16 cellular contexts compared by ENCODE assay signal in genomic region chr1:3248416-3249141, GRCh38.
"Had no signal": no experiment of that assay in that cellular context is flagged by ENCODE, and none has a peak within 500 bp of the region (broad histone marks: within the 10 kb centered on the region; RNA-seq: fewer than 3 reads in every experiment).

No MANE protein-coding gene starts in this region.

- H3K9me3 Mint-ChIP-seq: activated CD4-positive, alpha-beta T cell treated with anti-CD3 and anti-CD28 coated beads, Interleukin-2, amount 10 ng/mL, durations not matched to agents 24 days and 14 days; activated naive CD4-positive, alpha-beta T cell treated with anti-CD3 and anti-CD28 coated beads, Interleukin-2, amount 50 U/mL, for 72 hours; central memory CD8-positive, alpha-beta T cell; naive thymus-derived CD8-positive, alpha-beta T cell; stimulated activated memory B cell treated with anti-CD40 and anti-IgM and Interleukin-4, amounts not matched to agents 10 μg/mL and 1 μg/mL and 100 μg/mL, for 72 hours had no signal

- H3K36me3 ChIP-seq: brain microvascular endothelial cell, left lung, tibial nerve had no signal

- H3K36me3 Mint-ChIP-seq: activated naive CD4-positive, alpha-beta T cell treated with anti-CD3 and anti-CD28 coated beads, Interleukin-2, amount 50 U/mL, for 72 hours; naive thymus-derived CD8-positive, alpha-beta T cell; stimulated activated memory B cell treated with anti-CD40 and anti-IgM and Interleukin-4, amounts not matched to agents 10 μg/mL and 1 μg/mL and 100 μg/mL, for 72 hours had no signal

- H3K4me1 Mint-ChIP-seq: activated CD4-positive, alpha-beta T cell treated with anti-CD3 and anti-CD28 coated beads, Interleukin-2, amount 10 ng/mL, durations not matched to agents 24 days and 14 days; central memory CD8-positive, alpha-beta T cell; naive thymus-derived CD8-positive, alpha-beta T cell; stimulated activated memory B cell treated with anti-CD40 and anti-IgM and Interleukin-4, amounts not matched to agents 10 μg/mL and 1 μg/mL and 100 μg/mL, for 72 hours had no signal

- H3K27ac Mint-ChIP-seq: activated CD4-positive, alpha-beta T cell treated with anti-CD3 and anti-CD28 coated beads, Interleukin-2, amount 10 ng/mL, durations not matched to agents 24 days and 14 days; activated CD8-positive, alpha-beta T cell treated with anti-CD3 and anti-CD28 coated beads, Interleukin-2, amount 10 ng/mL, durations not matched to agents 7 days and 5 days; activated naive CD4-positive, alpha-beta T cell treated with anti-CD3 and anti-CD28 coated beads, Interleukin-2, amount 50 U/mL, for 72 hours; stimulated activated memory B cell treated with anti-CD40 and anti-IgM and Interleukin-4, amounts not matched to agents 10 μg/mL and 1 μg/mL and 100 μg/mL, for 72 hours had no signal

- H3K9me3 ChIP-seq: left lung, mucosa of descending colon, tibial nerve had no signal

- H3K4me3 ChIP-seq: left lung, mucosa of descending colon, tibial nerve had no signal

- H3K4me1 ChIP-seq: left lung had no signal

- DNase-seq: activated CD4-positive, alpha-beta T cell treated with anti-CD3 and anti-CD28 coated beads, Interleukin-2, amount 10 ng/mL, durations not matched to agents 24 days and 14 days; activated CD4-positive, CD25-positive, alpha-beta regulatory T cell; activated CD8-positive, alpha-beta memory T cell treated with anti-CD3 and anti-CD28 coated beads, Interleukin-2, amount 50 U/mL, for 4 hours; activated CD8-positive, alpha-beta T cell treated with anti-CD3 and anti-CD28 coated beads, Interleukin-2, amount 10 ng/mL, durations not matched to agents 7 days and 5 days; activated effector memory CD4-positive, alpha-beta T cell treated with anti-CD3 and anti-CD28 coated beads, Interleukin-2, amount 50 U/mL, for 16 hours; activated T-cell treated with anti-CD3 and anti-CD28 coated beads, Interleukin-2, amount 50 U/mL, for 48 hours; brain microvascular endothelial cell; cortex of kidney; mucosa of descending colon; naive thymus-derived CD8-positive, alpha-beta T cell; SW 1271 had no signal

- H3K27ac ChIP-seq: brain microvascular endothelial cell, left lung had no signal

- H3K4me3 Mint-ChIP-seq: activated CD4-positive, alpha-beta T cell treated with anti-CD3 and anti-CD28 coated beads, Interleukin-2, amount 10 ng/mL, durations not matched to agents 24 days and 14 days; activated CD8-positive, alpha-beta T cell treated with anti-CD3 and anti-CD28 coated beads, Interleukin-2, amount 10 ng/mL, durations not matched to agents 7 days and 5 days; central memory CD8-positive, alpha-beta T cell; naive thymus-derived CD8-positive, alpha-beta T cell; stimulated activated memory B cell treated with anti-CD40 and anti-IgM and Interleukin-4, amounts not matched to agents 10 μg/mL and 1 μg/mL and 100 μg/mL, for 72 hours had no signal

- ATAC-seq: activated CD8-positive, alpha-beta T cell treated with anti-CD3 and anti-CD28 coated beads, Interleukin-2, amount 10 ng/mL, durations not matched to agents 7 days and 5 days; activated naive CD4-positive, alpha-beta T cell treated with anti-CD3 and anti-CD28 coated beads, Interleukin-2, amount 50 U/mL, for 72 hours; left lung; mucosa of descending colon; naive thymus-derived CD8-positive, alpha-beta T cell; stimulated activated memory B cell treated with anti-CD40 and anti-IgM and Interleukin-4, amounts not matched to agents 10 μg/mL and 1 μg/mL and 100 μg/mL, for 72 hours had no signal

- H3K27me3 Mint-ChIP-seq: central memory CD8-positive, alpha-beta T cell had no signal
